Comparison of ENCODE assay signal across 8 cellular contexts in genomic region chr17:60401819-60402218, GRCh38. TPM values are rescaled to one million over a fixed set of nuclear protein-coding genes. Genes with fewer than 3 reads are reported as not detected.
"Had no signal": no experiment of that assay in that cellular context is flagged by ENCODE, and none has a peak within 500 bp of the region (broad histone marks: within the 10 kb centered on the region; RNA-seq: fewer than 3 reads in every experiment).

No MANE protein-coding gene starts in this region.

- DNase-seq: GDM1, GF-D8 had no signal

- FAIRE-seq: G401.6, GM12891, GM12892, GM18507, GM19239 had no signal

RNA-seq across cellular contexts. Expression of gene CHCT1, which starts 20.5 kb away (rescaled TPM):
- total RNA-seq: G401 had no signal
